8 cellular contexts compared by ENCODE assay signal in genomic region chr2:201235865-201236811, GRCh38. TPM values are rescaled to one million over a fixed set of nuclear protein-coding genes. Genes with fewer than 3 reads are reported as not detected.
A peak's percentile ranks its signal among the peaks of the same experiment; 100 is the strongest.
DNase-seq lines count a peak whose midpoint lies in the region; ATAC-seq, FAIRE-seq and TF ChIP-seq lines count a peak whose summit lies in the region.

No MANE protein-coding gene starts in this region.

- H3K9me3 Mint-ChIP-seq in activated naive CD8-positive, alpha-beta T cell treated with anti-CD3 and anti-CD28 coated beads, Interleukin-2, amount 50 U/mL, for 24 hours, result no peaks in the 10 kb centered on the region

- H3K4me3 Mint-ChIP-seq in activated naive CD8-positive, alpha-beta T cell treated with anti-CD3 and anti-CD28 coated beads, Interleukin-2, amount 50 U/mL, for 24 hours, result peak overlapping the region; percentile 98

- peak; percentile 45 for DNase-seq in DMS114 treated with DMSO at 0.1 percent for 48 hours (lab: John Stamatoyannopoulos, UW; ENCODE audit: unreplicated experiment)
- peak; percentile 63 for DNase-seq in HTR-8/SVneo (ENCODE audit: insufficient read length, low spot score)
- DNase-seq in RPMI8226, result peak; percentile 86
- peak; percentile 38 for DNase-seq in activated naive CD8-positive, alpha-beta T cell treated with anti-CD3 and anti-CD28 coated beads, Interleukin-2, amount 50 U/mL, for 24 hours
- peak; percentile 65 for DNase-seq in left cardiac atrium
- DNase-seq in retinal pigment epithelial cell (ENCODE audit: low read depth), result no peak
- no peak for DNase-seq in cerebellar nuclear complex (lab: John Stamatoyannopoulos, UW)

- H3K27ac Mint-ChIP-seq in activated naive CD8-positive, alpha-beta T cell treated with anti-CD3 and anti-CD28 coated beads, Interleukin-2, amount 50 U/mL, for 24 hours, result peak overlapping the region; percentile 82

- H3K4me3 ChIP-seq in retinal pigment epithelial cell (ENCODE audit: low read length), result no peak overlapping the region

- intact Hi-C loops in left cardiac atrium (cut with DNase I), result loop anchor here (5.0 to 10.0 kb wide), 2 partner anchors 119 to 126 kb away; partner anchors contain the start of gene FLACC1 (in 1 of the 2)

- H3K36me3 Mint-ChIP-seq in activated naive CD8-positive, alpha-beta T cell treated with anti-CD3 and anti-CD28 coated beads, Interleukin-2, amount 50 U/mL, for 24 hours (ENCODE audit: low read depth), result peaks cover 37% of the 10 kb centered on the region

- TF ChIP-seq CTCF in retinal pigment epithelial cell (conservative IDR thresholded peaks at IDR 0.05; ENCODE audit: low read depth, low read length), result peak; percentile 53

- ATAC-seq in activated naive CD8-positive, alpha-beta T cell treated with anti-CD3 and anti-CD28 coated beads, Interleukin-2, amount 50 U/mL, for 24 hours, result peak; percentile 20
- ATAC-seq in left cardiac atrium (peak; percentile 40 to 63), HG03571 (IDR thresholded peaks at IDR 0.05; ENCODE audit: unreplicated experiment) (no peak)

- H3K4me1 Mint-ChIP-seq in activated naive CD8-positive, alpha-beta T cell treated with anti-CD3 and anti-CD28 coated beads, Interleukin-2, amount 50 U/mL, for 24 hours, result peaks cover 54% of the 10 kb centered on the region

- no peak for FAIRE-seq in HTR-8/SVneo (lab: Jason Lieb, UNC)

- no peaks in the 10 kb centered on the region for H3K27me3 Mint-ChIP-seq in activated naive CD8-positive, alpha-beta T cell treated with anti-CD3 and anti-CD28 coated beads, Interleukin-2, amount 50 U/mL, for 24 hours

RNA-seq across cellular contexts. Expression of gene CASP8, which starts 24.2 kb away (rescaled TPM):
- 1 to 10 TPM; 5.4 to 7.4 TPM for total RNA-seq in left cardiac atrium

RNA-seq across cellular contexts. Expression of gene CASP10, which starts 53.2 kb away (rescaled TPM):
- total RNA-seq in left cardiac atrium, result 1 to 10 TPM; 7.1 to 9.9 TPM

Comparison
In these comparisons a context has a peak if more than half of its experiments do, and no peak if none do; other contexts are left out.
1. DNase-seq: peak in DMS114 treated with DMSO at 0.1 percent for 48 hours (single experiment), HTR-8/SVneo (single experiment), RPMI8226 (single experiment), activated naive CD8-positive, alpha-beta T cell treated with anti-CD3 and anti-CD28 coated beads, Interleukin-2, amount 50 U/mL, for 24 hours (single experiment) and left cardiac atrium (single experiment); none in retinal pigment epithelial cell (single experiment) and cerebellar nuclear complex (0 of 2).